ENCODE assay signal across 12 cellular contexts in the genomic region with DNA sequence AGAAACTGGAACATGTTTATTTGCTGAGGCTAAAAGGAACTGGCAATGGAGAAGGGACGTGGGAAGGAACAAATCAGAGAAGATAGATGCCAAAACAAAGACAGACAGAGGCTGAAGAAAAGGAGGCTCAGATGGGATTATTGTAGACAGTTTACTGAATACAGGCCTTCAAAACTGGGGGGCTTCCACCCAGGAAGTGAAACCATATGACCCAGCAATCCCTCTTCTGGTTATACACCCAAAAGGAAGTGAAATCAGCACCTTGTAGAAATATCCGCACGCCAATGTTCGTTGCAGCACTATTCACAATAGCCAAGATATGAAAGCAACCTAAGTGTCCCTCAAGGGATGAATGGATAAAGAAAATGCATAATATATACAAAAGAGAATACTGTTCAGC.
A peak's percentile ranks its signal among the peaks of the same experiment; 100 is the strongest.
DNase-seq lines count a peak whose midpoint lies in the region; ATAC-seq, FAIRE-seq and TF ChIP-seq lines count a peak whose summit lies in the region.
"Had no signal": no experiment of that assay in that cellular context is flagged by ENCODE, and none has a peak within 500 bp of the region (broad histone marks: within the 10 kb centered on the region; RNA-seq: fewer than 3 reads in every experiment).

No MANE protein-coding gene starts in this region.

- DNase-seq in memory B cell (ENCODE audit: low spot score in 2 of 2) (no peak), H54 (ENCODE audit: insufficient read length, low spot score) (no peak), body of pancreas (no peak), retina (no peak)
- DNase-seq: anterior cingulate cortex, left cardiac atrium, NCI-H2227 treated with DMSO at 0.1 percent for 48 hours, nephron progenitor cell had no signal

- no peaks in the 10 kb centered on the region for H3K27me3 ChIP-seq in body of pancreas

- H3K36me3 Mint-ChIP-seq in memory B cell: no peaks in the 10 kb centered on the region

- H3K4me1 Mint-ChIP-seq in memory B cell: peaks cover 10% of the 10 kb centered on the region

- no peaks in the 10 kb centered on the region for H3K9me3 Mint-ChIP-seq in memory B cell
- H3K9me3 Mint-ChIP-seq: nephron progenitor cell had no signal

- no peak overlapping the region for H3K27ac ChIP-seq in body of pancreas

- H3K4me3 Mint-ChIP-seq in memory B cell: no peak overlapping the region
- H3K4me3 Mint-ChIP-seq: nephron progenitor cell had no signal

- peak; percentile 30 for ATAC-seq in GM19023 (IDR thresholded peaks at IDR 0.05; ENCODE audit: unreplicated experiment)
- peak; percentile 21 for ATAC-seq in GM21619 (IDR thresholded peaks at IDR 0.05; ENCODE audit: unreplicated experiment)
- ATAC-seq in HG03196 (IDR thresholded peaks at IDR 0.05; ENCODE audit: unreplicated experiment): peak; percentile 29
- peak; percentile 62 for ATAC-seq in memory B cell (ENCODE audit: low read depth)
- ATAC-seq in body of pancreas: no peak
- ATAC-seq: left cardiac atrium had no signal

- 77 to 88% methylated on average over 4 of the region's 4 CpGs for WGBS in body of pancreas, 2 donors

- no peak for FAIRE-seq in H54 (lab: Jason Lieb, UNC)
- FAIRE-seq: TTC549 had no signal

- no peaks in the 10 kb centered on the region for H3K4me1 ChIP-seq in body of pancreas

- intact Hi-C loops in body of pancreas (cut with DNase I): no loop called here

- no peak overlapping the region for H3K4me3 ChIP-seq in body of pancreas

- H3K27me3 Mint-ChIP-seq in memory B cell: no peaks in the 10 kb centered on the region

- no peak for TF ChIP-seq CTCF in body of pancreas (IDR thresholded peaks at IDR 0.05)

- no peak for TF ChIP-seq POLR2A in H54 (IDR thresholded peaks at IDR 0.05; ENCODE audit: low read depth, low read length)
- no peak for TF ChIP-seq POLR2A in body of pancreas (IDR thresholded peaks at IDR 0.05)

- no peak overlapping the region for H3K27ac Mint-ChIP-seq in memory B cell
- H3K27ac Mint-ChIP-seq: nephron progenitor cell had no signal

- no peaks in the 10 kb centered on the region for H3K36me3 ChIP-seq in body of pancreas (replicated peaks in 1 of 2; ENCODE audit: insufficient read depth in 1 of 2, low read depth in 2 of 2)

- no peaks in the 10 kb centered on the region for H3K9me3 ChIP-seq in body of pancreas
